In the genomic region with DNA sequence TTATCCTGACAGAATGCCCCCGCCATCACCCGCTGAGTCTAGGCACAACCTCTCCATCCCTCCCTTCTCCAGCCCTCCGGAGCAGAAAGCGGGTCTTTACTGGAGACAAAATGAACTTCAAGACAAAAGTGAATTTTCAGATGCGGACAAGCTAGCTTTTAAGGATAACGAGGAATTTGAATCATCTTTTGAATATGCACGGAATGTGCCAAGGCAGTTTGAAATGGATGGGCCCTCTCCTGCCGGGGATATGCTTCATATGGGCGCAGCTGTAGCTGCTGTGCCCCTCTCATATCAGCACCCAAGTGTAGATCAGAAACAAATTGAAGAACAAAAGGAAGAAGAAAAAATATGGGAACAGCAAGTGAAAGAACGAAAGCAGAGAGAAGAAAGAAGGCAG, we compare ENCODE assay signal across 18 cellular contexts.
"Had no signal": no experiment of that assay in that cellular context is flagged by ENCODE, and none has a peak within 500 bp of the region (broad histone marks: within the 10 kb centered on the region; RNA-seq: fewer than 3 reads in every experiment).

No MANE protein-coding gene starts in this region.

- H3K36me3 ChIP-seq: neutrophil, uterus had no signal

- H3K4me1 Mint-ChIP-seq: nephron progenitor cell had no signal

- H3K4me1 ChIP-seq: gastrocnemius medialis, suprapubic skin, thyroid gland, upper lobe of left lung, uterus had no signal

- H3K4me3 ChIP-seq: dorsolateral prefrontal cortex, gastrocnemius medialis, skin epidermis, suprapubic skin, thyroid gland, upper lobe of left lung, uterus had no signal

- H3K27me3 Mint-ChIP-seq: naive thymus-derived CD4-positive, alpha-beta T cell had no signal

- H3K27me3 ChIP-seq: dorsolateral prefrontal cortex, gastrocnemius medialis, neutrophil, suprapubic skin, thyroid gland, upper lobe of left lung, uterus had no signal

- H3K27ac Mint-ChIP-seq: nephron progenitor cell had no signal

- H3K4me3 Mint-ChIP-seq: naive thymus-derived CD4-positive, alpha-beta T cell; nephron progenitor cell had no signal

- H3K9me3 ChIP-seq: gastrocnemius medialis, neutrophil, suprapubic skin, thyroid gland, upper lobe of left lung, uterus had no signal

- H3K9me3 Mint-ChIP-seq: naive thymus-derived CD4-positive, alpha-beta T cell; nephron progenitor cell had no signal

- H3K27ac ChIP-seq: dorsolateral prefrontal cortex, gastrocnemius medialis, neutrophil, skin epidermis, suprapubic skin, thyroid gland, upper lobe of left lung, uterus had no signal

- ATAC-seq: esophagus mucosa; gastrocnemius medialis; left lobe of liver; naive thymus-derived CD4-positive, alpha-beta T cell; sciatic nerve had no signal

- DNase-seq: cortex of kidney; dorsolateral prefrontal cortex; effector CD8-positive, alpha-beta T cell; gastrocnemius medialis; islet precursor cell; naive thymus-derived CD4-positive, alpha-beta T cell; nephron progenitor cell; posterior cingulate gyrus; stimulated activated naive CD4-positive, alpha-beta T cell; thyroid gland; upper lobe of left lung; uterus had no signal
